In the genomic region with DNA sequence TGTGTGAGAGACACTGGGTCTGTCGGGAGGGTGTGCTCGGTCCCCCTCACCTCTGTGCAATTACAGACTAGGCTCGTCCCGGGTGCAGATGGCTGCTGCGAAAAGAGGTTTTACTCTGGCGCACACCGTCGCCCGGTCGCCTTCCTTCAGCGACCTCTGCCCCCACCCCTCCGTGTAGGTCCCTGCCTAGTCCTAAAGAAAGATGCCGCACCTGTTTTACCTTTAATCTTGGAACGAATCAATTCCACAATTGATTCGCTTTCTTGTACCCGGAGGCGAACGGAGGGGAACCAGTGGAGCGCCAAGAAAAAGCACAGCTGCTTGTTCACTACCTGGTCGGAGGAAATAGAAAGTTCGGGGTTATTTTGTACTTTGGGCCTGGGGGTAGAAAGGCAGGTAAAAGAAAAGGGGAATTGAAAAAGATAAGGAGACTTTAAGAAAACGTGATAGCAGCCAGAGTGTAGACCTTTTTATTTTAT, we compare ENCODE assay signal across 8 cellular contexts.
A peak's percentile ranks its signal among the peaks of the same experiment; 100 is the strongest.
DNase-seq lines count a peak whose midpoint lies in the region; ATAC-seq and TF ChIP-seq lines count a peak whose summit lies in the region.

No MANE protein-coding gene starts in this region.

- no peaks in the 10 kb centered on the region for H3K9me3 ChIP-seq in RWPE2 (ENCODE audit: severe bottlenecking)

- H3K27me3 ChIP-seq in RWPE2 (ENCODE audit: insufficient read depth, poor library complexity, severe bottlenecking) = peaks cover 27% of the 10 kb centered on the region

- peaks cover 10% of the 10 kb centered on the region for H3K4me1 ChIP-seq in RWPE2 (ENCODE audit: insufficient read depth, poor library complexity, severe bottlenecking)

- H3K36me3 ChIP-seq in RWPE2 (ENCODE audit: low read depth) = no peaks in the 10 kb centered on the region

- peak; percentile 28 for ATAC-seq in GM19395 (IDR thresholded peaks at IDR 0.05; ENCODE audit: unreplicated experiment)
- ATAC-seq in RWPE2 (ENCODE audit: low read depth) = no peak

- H3K4me3 ChIP-seq in RWPE2 (ENCODE audit: severe bottlenecking) = peak overlapping the region; percentile 43

- TF ChIP-seq CTCF in 22Rv1 (IDR thresholded peaks at IDR 0.05) (no peak), RWPE2 (IDR thresholded peaks at IDR 0.05; ENCODE audit: poor library complexity, severe bottlenecking) (no peak)

- H3K27ac ChIP-seq in 22Rv1 = peak overlapping the region; percentile 71
- no peak overlapping the region for H3K27ac ChIP-seq in RWPE2 (ENCODE audit: poor library complexity, severe bottlenecking)

- DNase-seq in RWPE2 (ENCODE audit: low spot score) (peak; percentile 61), left kidney (ENCODE audit: low read depth, low spot score) (peak; percentile 60), NAMALWA (ENCODE audit: low spot score) (no peak), NCI-H2196 (lab: John Stamatoyannopoulos, UW; ENCODE audit: unreplicated experiment) (no peak), CD1c-positive myeloid dendritic cell (ENCODE audit: extremely low spot score) (no peak), NCI-H69 (lab: John Stamatoyannopoulos, UW) (no peak)

Comparison
In these comparisons a context has a peak if more than half of its experiments do, and no peak if none do; other contexts are left out.
1. DNase-seq: peak in RWPE2 (single experiment) and left kidney (single experiment); none in NAMALWA (single experiment), NCI-H2196 (single experiment), CD1c-positive myeloid dendritic cell (single experiment) and NCI-H69 (single experiment).